7 cellular contexts compared by ENCODE assay signal in genomic region chr18:34551824-34552223, GRCh38.
"Had no signal": no experiment of that assay in that cellular context is flagged by ENCODE, and none has a peak within 500 bp of the region (broad histone marks: within the 10 kb centered on the region; RNA-seq: fewer than 3 reads in every experiment).

No MANE protein-coding gene starts in this region.

- H3K9me3 ChIP-seq: HAP-1 had no signal

- H3K27me3 Mint-ChIP-seq: IgD-negative memory B cell had no signal

- H3K4me1 Mint-ChIP-seq: IgD-negative memory B cell had no signal

- DNase-seq: H7, HFFc6, KBM-7 had no signal

- H3K36me3 Mint-ChIP-seq: IgD-negative memory B cell had no signal

- H3K27ac Mint-ChIP-seq: HFFc6, IgD-negative memory B cell had no signal

- H3K36me3 ChIP-seq: HAP-1 had no signal

- H3K4me3 ChIP-seq: GM23338, HAP-1 had no signal

- H3K4me3 Mint-ChIP-seq: GM23338, HFFc6, IgD-negative memory B cell had no signal

- ATAC-seq: GM23338, HCT116 had no signal
